In the genomic region with DNA sequence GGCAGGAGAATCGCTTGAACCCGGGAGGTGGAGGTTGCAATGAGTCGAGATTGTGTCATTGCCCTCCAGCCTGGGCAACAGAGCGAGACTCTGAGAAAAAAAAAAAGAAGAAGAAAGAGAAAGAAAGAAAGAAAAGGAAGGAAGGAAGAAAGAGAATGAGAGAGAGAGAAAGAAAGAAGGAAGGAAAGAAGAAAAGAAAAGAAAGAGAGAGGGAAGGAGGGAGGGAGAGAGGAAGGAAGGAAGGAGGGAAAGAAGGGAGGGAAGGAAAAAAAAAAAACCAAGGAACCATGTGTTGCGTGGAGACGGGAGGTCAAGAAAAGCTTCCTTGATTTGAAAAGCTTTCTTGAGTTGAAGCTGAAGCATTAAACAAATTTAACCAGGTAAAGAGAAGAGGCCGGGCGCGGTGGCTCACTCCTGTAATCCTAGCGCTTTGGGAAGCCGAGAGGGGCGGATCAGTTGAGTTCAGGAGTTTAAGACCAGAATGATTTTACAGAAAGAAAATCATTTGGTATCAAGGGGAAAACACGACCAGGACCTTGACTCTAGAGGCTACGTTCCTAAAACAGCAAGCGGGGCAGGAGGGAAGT, we compare ENCODE assay signal across 10 cellular contexts.
DNase-seq lines count a peak whose midpoint lies in the region; ATAC-seq, FAIRE-seq and TF ChIP-seq lines count a peak whose summit lies in the region.
"Had no signal": no experiment of that assay in that cellular context is flagged by ENCODE, and none has a peak within 500 bp of the region (broad histone marks: within the 10 kb centered on the region; RNA-seq: fewer than 3 reads in every experiment).

No MANE protein-coding gene starts in this region.

- no peaks in the 10 kb centered on the region for H3K9me2 ChIP-seq in SU-DHL-6 (replicated peaks; ENCODE audit: insufficient read depth, low read length)

- H3K4me2 ChIP-seq in SU-DHL-6 (ENCODE audit: low read depth, low read length, poor library complexity, severe bottlenecking) (peak overlapping the region; percentile 45), smooth muscle cell (peak overlapping the region; percentile 85)

- no peak overlapping the region for H3K27ac ChIP-seq in SU-DHL-6 (ENCODE audit: low read depth, low read length)
- H3K27ac ChIP-seq in smooth muscle cell (ENCODE audit: low read depth), result no peak overlapping the region

- no peak for TF ChIP-seq CTCF in SU-DHL-6 (IDR thresholded peaks at IDR 0.05; ENCODE audit: insufficient read depth, low read length, poor library complexity, severe bottlenecking)
- no peak for TF ChIP-seq CTCF in glutamatergic neuron (IDR thresholded peaks at IDR 0.05; ENCODE audit: partially characterized antibody, unreplicated experiment)
- no peak for TF ChIP-seq CTCF in smooth muscle cell (IDR thresholded peaks at IDR 0.05; ENCODE audit: borderline replicate concordance, insufficient read depth, poor library complexity, severe bottlenecking)

- DNase-seq in NCI-H345 treated with DMSO at 0.1 percent for 48 hours (lab: John Stamatoyannopoulos, UW; ENCODE audit: unreplicated experiment), result peak; percentile 55
- DNase-seq in NCI-H345 (lab: John Stamatoyannopoulos, UW), result no peak
- DNase-seq in glutamatergic neuron, result no peak
- no peak for DNase-seq in smooth muscle cell (lab: John Stamatoyannopoulos, UW; ENCODE audit: unreplicated experiment)
- DNase-seq in HTR-8/SVneo (ENCODE audit: insufficient read length, low spot score), result no peak
- DNase-seq in activated CD4-positive, CD25-positive, alpha-beta regulatory T cell (lab: John Stamatoyannopoulos, UW), result no peak
- DNase-seq: DMS79 treated with DMSO at 0.1 percent for 48 hours; stimulated activated CD4-positive, alpha-beta T cell treated with anti-CD3 and anti-CD28 coated beads, Interleukin-15, amount 100 ng/mL, for 24 hours had no signal

- 29% methylated on average over 15 of the region's 15 CpGs for WGBS in smooth muscle cell (ENCODE audit: low lambda C conversion rate)

- H3K4me3 ChIP-seq in SU-DHL-6 (ENCODE audit: insufficient read depth, low read length, poor library complexity, severe bottlenecking) (peak overlapping the region; percentile 6), smooth muscle cell (peak overlapping the region; percentile 69)

- peak overlapping the region; percentile 14; the same call in 1 of the 2 replicates for H3K9ac ChIP-seq in SU-DHL-6 (ENCODE audit: low read length)
- H3K9ac ChIP-seq in smooth muscle cell (ENCODE audit: low read depth), result no peak overlapping the region

- FAIRE-seq in HTR-8/SVneo (lab: Jason Lieb, UNC), result no peak

- no peaks in the 10 kb centered on the region for H3K36me3 ChIP-seq in SU-DHL-6 (ENCODE audit: low read length)
- H3K36me3 ChIP-seq in smooth muscle cell (ENCODE audit: low read depth), result no peaks in the 10 kb centered on the region

- H2AFZ ChIP-seq in SU-DHL-6 (ENCODE audit: low read depth, low read length, severe bottlenecking) (peak overlapping the region; percentile 81), smooth muscle cell (ENCODE audit: low read depth) (peak overlapping the region; percentile 93)

- no peaks in the 10 kb centered on the region for H3K27me3 ChIP-seq in SU-DHL-6 (ENCODE audit: low read length)
- no peaks in the 10 kb centered on the region for H3K27me3 ChIP-seq in smooth muscle cell (ENCODE audit: low read depth)

- no peaks in the 10 kb centered on the region for H3K4me1 ChIP-seq in smooth muscle cell (ENCODE audit: low read depth)

- no peak overlapping the region for H3K27ac Mint-ChIP-seq in glutamatergic neuron (ENCODE audit: unreplicated experiment)

- ATAC-seq in GM21515 (IDR thresholded peaks at IDR 0.05; ENCODE audit: unreplicated experiment), result no peak

- H3K9me3 Mint-ChIP-seq in glutamatergic neuron (ENCODE audit: unreplicated experiment), result no peaks in the 10 kb centered on the region

- H3F3A ChIP-seq in SU-DHL-6 (ENCODE audit: insufficient read depth), result no peaks in the 10 kb centered on the region
- no peaks in the 10 kb centered on the region for H3F3A ChIP-seq in smooth muscle cell (ENCODE audit: low read depth)

- H4K20me1 ChIP-seq in SU-DHL-6 (ENCODE audit: low read depth, low read length), result no peaks in the 10 kb centered on the region
- H4K20me1 ChIP-seq in smooth muscle cell (ENCODE audit: low read depth), result no peaks in the 10 kb centered on the region

- no peaks in the 10 kb centered on the region for H3K36me3 Mint-ChIP-seq in glutamatergic neuron (ENCODE audit: unreplicated experiment)

- peaks cover 4% of the 10 kb centered on the region for H3K27me3 Mint-ChIP-seq in glutamatergic neuron (ENCODE audit: unreplicated experiment)

- H3K4me3 Mint-ChIP-seq in glutamatergic neuron (ENCODE audit: unreplicated experiment), result peak overlapping the region; percentile 81

- H3K79me2 ChIP-seq in SU-DHL-6 (ENCODE audit: insufficient read depth, low read length) (no peaks in the 10 kb centered on the region), smooth muscle cell (ENCODE audit: low read depth) (no peaks in the 10 kb centered on the region)

- H3K4me1 Mint-ChIP-seq in glutamatergic neuron (ENCODE audit: low read depth, unreplicated experiment), result peaks cover 3% of the 10 kb centered on the region

- H3K9me3 ChIP-seq in SU-DHL-6 (ENCODE audit: insufficient read depth, low read length) (no peaks in the 10 kb centered on the region), smooth muscle cell (replicated peaks; ENCODE audit: low read depth) (no peaks in the 10 kb centered on the region)
